In the genomic region with DNA sequence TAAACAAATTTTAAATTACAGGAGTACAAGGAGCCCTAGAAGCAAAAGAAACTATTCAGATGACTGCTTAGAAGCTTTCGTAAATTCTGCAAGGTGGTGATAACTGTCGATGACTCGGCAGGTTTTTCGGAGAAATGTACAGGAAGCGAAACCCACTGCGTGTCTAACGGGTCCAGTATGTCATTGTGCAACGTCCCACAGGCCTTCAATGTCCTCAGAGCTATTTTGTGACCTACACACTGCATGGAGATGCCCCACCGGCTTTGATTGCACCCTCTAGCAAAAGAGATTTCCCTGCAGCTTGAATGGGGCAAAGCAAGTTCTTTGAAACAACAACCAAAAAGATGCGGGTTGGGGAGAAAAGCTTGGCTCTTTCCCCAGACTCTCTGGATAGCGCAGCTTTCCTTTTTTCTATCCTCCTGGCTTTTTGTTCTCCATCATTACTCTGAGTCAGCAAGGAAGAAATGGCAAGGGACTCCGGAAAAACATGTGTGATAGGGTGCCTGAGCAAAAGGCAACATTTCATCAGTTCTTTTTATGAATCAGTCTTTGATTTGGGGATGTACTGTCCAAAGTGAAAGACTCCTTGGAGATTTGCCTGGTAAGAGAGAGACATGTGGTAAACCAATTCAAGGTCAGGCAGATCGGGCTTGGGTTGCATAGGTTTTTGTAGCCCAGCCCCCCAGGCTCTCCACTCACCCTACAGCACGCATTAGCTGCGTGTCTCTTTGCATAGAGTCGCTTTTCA, we compare ENCODE assay signal across 8 cellular contexts.
A peak's percentile ranks its signal among the peaks of the same experiment; 100 is the strongest.
DNase-seq lines count a peak whose midpoint lies in the region; ATAC-seq, FAIRE-seq and TF ChIP-seq lines count a peak whose summit lies in the region.

No MANE protein-coding gene starts in this region.

- no peak overlapping the region for H3K27ac Mint-ChIP-seq in neural progenitor cell

- H3K36me3 ChIP-seq in OCI-LY7 (ENCODE audit: insufficient read depth, low read length) (no peaks in the 10 kb centered on the region), osteoblast (ENCODE audit: insufficient read depth, low read length) (no peaks in the 10 kb centered on the region), neural progenitor cell (no peaks in the 10 kb centered on the region)

- TF ChIP-seq CTCF in A549 (IDR thresholded peaks at IDR 0.05) (no peak), OCI-LY7 (conservative IDR thresholded peaks at IDR 0.05; ENCODE audit: low read length) (no peak), osteoblast (IDR thresholded peaks at IDR 0.05; ENCODE audit: extremely low read depth, low read depth, low read length) (no peak), neural progenitor cell (IDR thresholded peaks at IDR 0.05) (no peak)

- H3K27ac ChIP-seq in A549 = peak overlapping the region in 1 of 2 experiments; percentile 64; a peak in 3 of 6 replicates
- no peak overlapping the region for H3K27ac ChIP-seq in OCI-LY7 (ENCODE audit: low read depth, low read length, poor library complexity, severe bottlenecking)
- no peak overlapping the region for H3K27ac ChIP-seq in osteoblast (ENCODE audit: low read depth, low read length)
- no peak overlapping the region for H3K27ac ChIP-seq in neural progenitor cell

- peak; percentile 95 for FAIRE-seq in A549 (lab: Jason Lieb, UNC)

- no peaks in the 10 kb centered on the region for H3K9me3 Mint-ChIP-seq in neural progenitor cell

- no peaks in the 10 kb centered on the region for H3K36me3 Mint-ChIP-seq in neural progenitor cell

- no peaks in the 10 kb centered on the region for H3K9me2 ChIP-seq in OCI-LY7 (ENCODE audit: insufficient read depth, low read length)

- H3K79me2 ChIP-seq in OCI-LY7 (ENCODE audit: insufficient read depth, low read depth, low read length) (no peaks in the 10 kb centered on the region), osteoblast (ENCODE audit: insufficient read depth, low read length) (no peaks in the 10 kb centered on the region), neural progenitor cell (ENCODE audit: low read depth) (no peaks in the 10 kb centered on the region)

- no peak overlapping the region for H3K4me3 Mint-ChIP-seq in neural progenitor cell

- H3K27me3 Mint-ChIP-seq in neural progenitor cell (ENCODE audit: insufficient read depth, low read depth) = peaks cover 5% of the 10 kb centered on the region

- no peak overlapping the region for H3K4me3 ChIP-seq in A549
- no peak overlapping the region for H3K4me3 ChIP-seq in OCI-LY7 (ENCODE audit: low read depth, low read length, poor library complexity, severe bottlenecking)
- H3K4me3 ChIP-seq in osteoblast (ENCODE audit: insufficient read depth, low read length) = peak overlapping the region; percentile 47
- no peak overlapping the region for H3K4me3 ChIP-seq in neural progenitor cell

- DNase-seq in A549 (ENCODE audit: low read depth in 1 of 2, low spot score in 1 of 2) = peak in 1 of 2 experiments; percentile 5
- DNase-seq in OCI-LY7 (ENCODE audit: low spot score) = peak; percentile 34
- DNase-seq in astrocyte of the hippocampus (ENCODE audit: low read depth, low spot score) = peak; percentile 49
- peak; percentile 84 for DNase-seq in osteoblast (ENCODE audit: insufficient read length, low spot score, missing footprints)
- DNase-seq in neural progenitor cell (ENCODE audit: low spot score) = no peak
- DNase-seq in SW 1271 (lab: John Stamatoyannopoulos, UW) = no peak

- ATAC-seq in A549 (no peak), GM18519 (IDR thresholded peaks at IDR 0.05; ENCODE audit: low FRiP score, unreplicated experiment) (peak; percentile 81), HG02885 (IDR thresholded peaks at IDR 0.05; ENCODE audit: poor library complexity, unreplicated experiment) (peak; percentile 77)

- H3K27me3 ChIP-seq in osteoblast (ENCODE audit: insufficient read depth, low read length) (no peaks in the 10 kb centered on the region), neural progenitor cell (no peaks in the 10 kb centered on the region)

- H4K20me1 ChIP-seq in OCI-LY7 (ENCODE audit: insufficient read depth, low read length) = no peaks in the 10 kb centered on the region
- no peaks in the 10 kb centered on the region for H4K20me1 ChIP-seq in osteoblast (ENCODE audit: insufficient read depth, low read length)
- no peaks in the 10 kb centered on the region for H4K20me1 ChIP-seq in neural progenitor cell (ENCODE audit: low read depth)

- H2AFZ ChIP-seq in OCI-LY7 (ENCODE audit: low read length) = peak overlapping the region; percentile 74; the same call in 1 of the 2 replicates
- H2AFZ ChIP-seq in osteoblast (ENCODE audit: low read length) = peak overlapping the region; percentile 6
- H2AFZ ChIP-seq in neural progenitor cell (replicated peaks) = no peak overlapping the region

- 84% methylated on average over 16 of the region's 16 CpGs for WGBS in A549 (ENCODE audit: missing lambda C conversion rate)

- no peak overlapping the region for H3K9ac ChIP-seq in neural progenitor cell

- TF ChIP-seq EP300 in A549 (IDR thresholded peaks at IDR 0.05) = no peak

- no peaks in the 10 kb centered on the region for H3F3A ChIP-seq in neural progenitor cell (ENCODE audit: low read depth)

- no TSS peak for BruUV-seq in OCI-LY7 (replicated peaks; lab: Mats Ljungman, UMichigan)

- no peak for TF ChIP-seq RAD21 in A549 (conservative IDR thresholded peaks at IDR 0.05 in 1 of 2, IDR thresholded peaks at IDR 0.05 in 1 of 2)

- H3K4me2 ChIP-seq in A549 (peak overlapping the region; percentile 36; the same call in 1 of the 3 replicates), OCI-LY7 (ENCODE audit: low read length) (peak overlapping the region; percentile 66), osteoblast (ENCODE audit: insufficient read depth, low read length) (peak overlapping the region; percentile 80), neural progenitor cell (no peak overlapping the region)

- POLR2A ChIA-PET in A549 (lab: Yijun Ruan, JAX) = no interaction called here
- POLR2A ChIA-PET in OCI-LY7 (lab: Charles Lee) = no interaction called here

- H3K9me3 ChIP-seq in A549 = no peaks in the 10 kb centered on the region
- H3K9me3 ChIP-seq in OCI-LY7 (ENCODE audit: low read length) = no peaks in the 10 kb centered on the region
- H3K9me3 ChIP-seq in osteoblast (ENCODE audit: low read depth, low read length) = no peaks in the 10 kb centered on the region
- peaks cover 2% of the 10 kb centered on the region for H3K9me3 ChIP-seq in neural progenitor cell (ENCODE audit: low read depth)

- CTCF ChIA-PET in A549 (lab: Yijun Ruan, JAX) (interaction anchor here (1.3 kb wide), 1 partner anchor 26 kb away, joined by 3 read pairs; no protein-coding TSS in a partner anchor), OCI-LY7 (lab: Charles Lee; ENCODE audit: unreplicated experiment) (interaction anchor here (0.6 kb wide), 1 partner anchor 435 kb away, joined by 15 read pairs; no protein-coding TSS in a partner anchor)

- intact Hi-C loops in OCI-LY7 (cut with micrococcal nuclease; ENCODE audit: unreplicated experiment) = no loop called here

- TF ChIP-seq POLR2A in A549 (IDR thresholded peaks at IDR 0.05; ENCODE audit: low read length) = no peak

- peaks cover 20% of the 10 kb centered on the region for H3K4me1 Mint-ChIP-seq in neural progenitor cell

- peaks cover 31% of the 10 kb centered on the region for H3K4me1 ChIP-seq in A549
- H3K4me1 ChIP-seq in OCI-LY7 (ENCODE audit: insufficient read depth, low read length, poor library complexity, severe bottlenecking) = peaks cover 15% of the 10 kb centered on the region
- H3K4me1 ChIP-seq in osteoblast (ENCODE audit: insufficient read depth, low read length) = peaks cover 16% of the 10 kb centered on the region
- H3K4me1 ChIP-seq in neural progenitor cell = peaks cover 4% of the 10 kb centered on the region

TF ChIP-seq in A549, 52 proteins besides CTCF, POLR2A, EP300 and RAD21:
- TF ChIP-seq, protein P1, sequence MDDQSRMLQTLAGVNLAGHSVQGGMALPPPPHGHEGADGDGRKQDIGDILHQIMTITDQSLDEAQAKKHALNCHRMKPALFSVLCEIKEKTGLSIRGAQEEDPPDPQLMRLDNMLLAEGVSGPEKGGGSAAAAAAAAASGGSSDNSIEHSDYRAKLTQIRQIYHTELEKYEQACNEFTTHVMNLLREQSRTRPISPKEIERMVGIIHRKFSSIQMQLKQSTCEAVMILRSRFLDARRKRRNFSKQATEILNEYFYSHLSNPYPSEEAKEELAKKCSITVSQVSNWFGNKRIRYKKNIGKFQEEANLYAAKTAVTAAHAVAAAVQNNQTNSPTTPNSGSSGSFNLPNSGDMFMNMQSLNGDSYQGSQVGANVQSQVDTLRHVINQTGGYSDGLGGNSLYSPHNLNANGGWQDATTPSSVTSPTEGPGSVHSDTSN (IDR thresholded peaks at IDR 0.05) = no peak
- peak; percentile 2 for TF ChIP-seq MAFK (IDR thresholded peaks at IDR 0.05; ENCODE audit: partially characterized antibody)

Comparison
In these comparisons a context has a peak if more than half of its experiments do, and no peak if none do; other contexts are left out.
1. ATAC-seq: peak in GM18519 (single experiment) and HG02885 (single experiment); none in A549 (0 of 2).
2. DNase-seq: peak in OCI-LY7 (single experiment), astrocyte of the hippocampus (single experiment) and osteoblast (single experiment); none in neural progenitor cell (single experiment) and SW 1271 (0 of 2).